In the genomic region with DNA sequence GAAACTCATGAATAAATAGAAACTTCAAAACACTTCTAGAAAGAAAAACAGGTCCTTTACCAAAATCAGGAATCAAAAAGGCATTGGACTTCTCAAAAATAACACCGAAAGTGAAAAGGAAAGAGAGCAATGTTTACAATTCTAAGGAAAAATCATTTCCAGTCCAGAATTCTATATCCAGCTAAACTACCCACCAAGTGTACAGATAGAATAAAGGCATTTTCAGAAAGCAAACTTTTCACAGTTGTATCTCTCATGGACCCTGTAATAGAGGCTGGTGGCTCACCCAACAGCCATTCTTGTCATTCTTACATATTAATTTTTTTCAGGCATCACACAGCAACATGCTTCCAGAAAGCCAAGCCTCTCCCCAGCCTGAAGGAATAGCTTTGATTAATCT, we compare ENCODE assay signal across 9 cellular contexts.
"Had no signal": no experiment of that assay in that cellular context is flagged by ENCODE, and none has a peak within 500 bp of the region (broad histone marks: within the 10 kb centered on the region; RNA-seq: fewer than 3 reads in every experiment).

No MANE protein-coding gene starts in this region.

- H3K27ac ChIP-seq: GM23248, HL-60, KMS-11 had no signal

- H3K9ac ChIP-seq: GM23248, KMS-11 had no signal

- ATAC-seq: HCT116 had no signal

- H3K4me1 ChIP-seq: HAP-1 had no signal

- DNase-seq: GM23248, GOT3, H7, IMR-90, KBM-7 had no signal

- H3K36me3 ChIP-seq: HAP-1 had no signal

- H3K4me2 ChIP-seq: KMS-11 had no signal

- H3K4me3 ChIP-seq: GM23248, HAP-1 had no signal
